Comparison of ENCODE assay signal across 8 cellular contexts in genomic region chr21:5114893-5115645, GRCh38.
DNase-seq lines count a peak whose midpoint lies in the region; ATAC-seq, FAIRE-seq and TF ChIP-seq lines count a peak whose summit lies in the region.
"Not testable (repeated sequence)": the region's sequence is repeated elsewhere in the genome, so short reads cannot be mapped to it uniquely, and the experiment has no call there.

No MANE protein-coding gene starts in this region.

- FAIRE-seq in RCC 7860 (lab: Jason Lieb, UNC) = not testable (repeated sequence)

- H3K27ac Mint-ChIP-seq in CD14-positive monocyte; neural crest cell (ENCODE audit: unreplicated experiment): not testable (repeated sequence)

- H3K4me1 Mint-ChIP-seq in CD14-positive monocyte, neural crest cell: not testable (repeated sequence)

- H3K27me3 ChIP-seq in KMS-11 (ENCODE audit: insufficient read depth, low read depth); left lung; aorta (ENCODE audit: control insufficient read depth in 1 of 2, insufficient read depth in 2 of 2, low read length in 1 of 2): not testable (repeated sequence)

- DNase-seq in CD14-positive monocyte (ENCODE audit: low spot score); neural crest cell (ENCODE audit: low read depth, low spot score): not testable (repeated sequence)
- DNase-seq in RCC 7860 (ENCODE audit: low spot score) (peak; percentile 0), cardiac septum (ENCODE audit: low spot score) (peak; percentile 46), left lung (peak; percentile 21 to 36), aorta (peak; percentile 21 to 61)
- DNase-seq in activated CD8-positive, alpha-beta memory T cell treated with anti-CD3 and anti-CD28 coated beads, Interleukin-2, amount 50 U/mL, for 48 hours = peak; percentile 53

- H3K27ac ChIP-seq in KMS-11 = peak overlapping the region; percentile 79; the same call in 1 of the 2 replicates
- not testable (repeated sequence) for H3K27ac ChIP-seq in left lung; aorta (ENCODE audit: low read depth in 1 of 2, low read length in 2 of 2)

- ATAC-seq in left lung; aorta (ENCODE audit: low FRiP score): not testable (repeated sequence)

- not testable (repeated sequence) for H3K4me3 ChIP-seq in KMS-11 (IDR thresholded peaks at IDR 0.05; ENCODE audit: insufficient read depth, low read depth, low read length); left lung; aorta (ENCODE audit: low read length in 2 of 2)

- H3K4me3 Mint-ChIP-seq in CD14-positive monocyte, neural crest cell: not testable (repeated sequence)

- not testable (repeated sequence) for H3K36me3 Mint-ChIP-seq in CD14-positive monocyte; neural crest cell (ENCODE audit: low read depth)

- not testable (repeated sequence) for H2AFZ ChIP-seq in KMS-11 (ENCODE audit: low read depth)

- WGBS in aorta, 2 donors = 80 to 82% methylated on average over 8 to 21 of the region's 24 CpGs

- not testable (repeated sequence) for H3K79me2 ChIP-seq in KMS-11 (ENCODE audit: insufficient read depth, low read depth)

- not testable (repeated sequence) for H3K9me3 Mint-ChIP-seq in CD14-positive monocyte, neural crest cell

- not testable (repeated sequence) for H3K4me1 ChIP-seq in KMS-11 (ENCODE audit: low read depth, poor library complexity, severe bottlenecking); left lung; aorta (ENCODE audit: control insufficient read depth in 1 of 2, insufficient read depth in 2 of 2, low read length in 2 of 2)

- TF ChIP-seq CTCF in CD14-positive monocyte (IDR thresholded peaks at IDR 0.05) = peak; percentile 32
- TF ChIP-seq CTCF in KMS-11 (conservative IDR thresholded peaks at IDR 0.05; ENCODE audit: low read depth, low read length); left lung (IDR thresholded peaks at IDR 0.05): not testable (repeated sequence)
- TF ChIP-seq CTCF in neural crest cell (conservative IDR thresholded peaks at IDR 0.05) = peak; percentile 13

- intact Hi-C loops in CD14-positive monocyte (cut with micrococcal nuclease); cardiac septum (cut with DNase I); left lung (cut with DNase I); aorta (cut with DNase I): not testable (repeated sequence)

- not testable (repeated sequence) for H3K4me2 ChIP-seq in KMS-11

- H3K9ac ChIP-seq in KMS-11 = not testable (repeated sequence)

- not testable (repeated sequence) for H3K9me3 ChIP-seq in left lung; aorta (ENCODE audit: control insufficient read depth, low read length)

- H4K20me1 ChIP-seq in KMS-11 (ENCODE audit: insufficient read depth) = not testable (repeated sequence)

- H3K27me3 Mint-ChIP-seq in CD14-positive monocyte (ENCODE audit: low read depth in 3 of 3); neural crest cell (ENCODE audit: low read depth): not testable (repeated sequence)

- H3K36me3 ChIP-seq in KMS-11 (ENCODE audit: insufficient read depth); left lung; aorta (ENCODE audit: control insufficient read depth in 1 of 2, insufficient read depth in 2 of 2, low read length in 1 of 2): not testable (repeated sequence)
